In genomic region chr19:6125571-6125989, GRCh38 we compare ENCODE assay signal across 9 cellular contexts. TPM values are rescaled to one million over a fixed set of nuclear protein-coding genes. Genes with fewer than 3 reads are reported as not detected.
DNase-seq lines count a peak whose midpoint lies in the region; ATAC-seq, FAIRE-seq and TF ChIP-seq lines count a peak whose summit lies in the region.
"Had no signal": no experiment of that assay in that cellular context is flagged by ENCODE, and none has a peak within 500 bp of the region (broad histone marks: within the 10 kb centered on the region; RNA-seq: fewer than 3 reads in every experiment).

No MANE protein-coding gene starts in this region.

- no peaks in the 10 kb centered on the region for H3K4me1 Mint-ChIP-seq in activated T-helper 1 cell treated with anti-CD3 and anti-CD28 coated beads, Interleukin-12 subunit alpha, Interleukin-12 subunit beta, Interleukin-2, Interleukin-4 antibody, amounts not matched to agents 30 ng/mL and 10 ng/mL and 1 ng/mL, durations not matched to agents 14 hours and 24 hours and 36 hours (ENCODE audit: low read depth)

- H3K27me3 Mint-ChIP-seq in activated T-helper 1 cell treated with anti-CD3 and anti-CD28 coated beads, Interleukin-12 subunit alpha, Interleukin-12 subunit beta, Interleukin-2, Interleukin-4 antibody, amounts not matched to agents 30 ng/mL and 10 ng/mL and 1 ng/mL, durations not matched to agents 14 hours and 24 hours and 36 hours (ENCODE audit: insufficient read depth): no peaks in the 10 kb centered on the region

- no peak overlapping the region for H2AFZ ChIP-seq in MM.1S (ENCODE audit: low read length)

- no peaks in the 10 kb centered on the region for H3K9me2 ChIP-seq in MM.1S (replicated peaks; ENCODE audit: insufficient read depth, low read length)

- no peaks in the 10 kb centered on the region for H3K9me3 ChIP-seq in MM.1S (replicated peaks; ENCODE audit: insufficient read depth, low read length)

- no peak overlapping the region for H3K9ac ChIP-seq in MM.1S (ENCODE audit: low read length)

- no peak overlapping the region for H3K4me3 ChIP-seq in MM.1S (ENCODE audit: low read length)

- no peaks in the 10 kb centered on the region for H3K36me3 Mint-ChIP-seq in activated T-helper 1 cell treated with anti-CD3 and anti-CD28 coated beads, Interleukin-12 subunit alpha, Interleukin-12 subunit beta, Interleukin-2, Interleukin-4 antibody, amounts not matched to agents 30 ng/mL and 10 ng/mL and 1 ng/mL, durations not matched to agents 14 hours and 24 hours and 36 hours (ENCODE audit: low read depth)

- no peak overlapping the region for H3K27ac Mint-ChIP-seq in activated T-helper 1 cell treated with anti-CD3 and anti-CD28 coated beads, Interleukin-12 subunit alpha, Interleukin-12 subunit beta, Interleukin-2, Interleukin-4 antibody, amounts not matched to agents 30 ng/mL and 10 ng/mL and 1 ng/mL, durations not matched to agents 14 hours and 24 hours and 36 hours

- TF ChIP-seq CTCF in MM.1S (IDR thresholded peaks at IDR 0.05; ENCODE audit: low read length) (peak; percentile 95), RWPE1 (conservative IDR thresholded peaks at IDR 0.05; ENCODE audit: low read depth) (peak; percentile 93)

- H3K9me3 Mint-ChIP-seq in activated T-helper 1 cell treated with anti-CD3 and anti-CD28 coated beads, Interleukin-12 subunit alpha, Interleukin-12 subunit beta, Interleukin-2, Interleukin-4 antibody, amounts not matched to agents 30 ng/mL and 10 ng/mL and 1 ng/mL, durations not matched to agents 14 hours and 24 hours and 36 hours: no peaks in the 10 kb centered on the region

- no peak overlapping the region for H3K4me3 Mint-ChIP-seq in activated T-helper 1 cell treated with anti-CD3 and anti-CD28 coated beads, Interleukin-12 subunit alpha, Interleukin-12 subunit beta, Interleukin-2, Interleukin-4 antibody, amounts not matched to agents 30 ng/mL and 10 ng/mL and 1 ng/mL, durations not matched to agents 14 hours and 24 hours and 36 hours

- intact Hi-C loops in activated T-helper 1 cell treated with anti-CD3 and anti-CD28 coated beads, Interleukin-12 subunit alpha, Interleukin-12 subunit beta, Interleukin-2, Interleukin-4 antibody, amounts not matched to agents 30 ng/mL and 10 ng/mL and 1 ng/mL, durations not matched to agents 14 hours and 24 hours and 36 hours (cut with micrococcal nuclease): loop anchor here (1.0 to 5.0 kb wide), 4 partner anchors 15 to 138 kb away; partner anchors contain the start of gene RFX2

- CTCF ChIA-PET in RWPE1 (lab: Yijun Ruan, JAX): interaction anchor here (0.6 to 2.4 kb wide), 18 partner anchors 9 to 742 kb away, joined by 3 to 39 read pairs (median 4); no protein-coding TSS in a partner anchor

- H4K20me1 ChIP-seq in MM.1S (ENCODE audit: insufficient read depth, low read length): no peaks in the 10 kb centered on the region

- POLR2A ChIA-PET in RWPE1 (lab: Yijun Ruan, JAX; ENCODE audit: low non-redundant PET): interaction anchor here (0.6 kb wide), 4 partner anchors 38 to 282 kb away, joined by 3 to 5 read pairs (median 4); no protein-coding TSS in a partner anchor

- DNase-seq in Daoy (ENCODE audit: low read depth): peak; percentile 77
- DNase-seq in MM.1S: peak; percentile 81
- DNase-seq in RWPE1 (ENCODE audit: low spot score): peak; percentile 68
- DNase-seq in activated T-helper 1 cell treated with anti-CD3 and anti-CD28 coated beads, Interleukin-12 subunit alpha, Interleukin-12 subunit beta, Interleukin-2, Interleukin-4 antibody, amounts not matched to agents 30 ng/mL and 10 ng/mL and 1 ng/mL, durations not matched to agents 14 hours and 24 hours and 36 hours (ENCODE audit: low spot score): peak; percentile 48
- peak; percentile 24 to 42 for DNase-seq in frontal cortex (ENCODE audit: low spot score in 2 of 2)
- peak; percentile 38 for DNase-seq in pons (ENCODE audit: low spot score)

- no peaks in the 10 kb centered on the region for H3K79me2 ChIP-seq in MM.1S (ENCODE audit: low read length)

- H3F3A ChIP-seq in MM.1S (ENCODE audit: insufficient read depth, low read length): no peaks in the 10 kb centered on the region

- H3K27ac ChIP-seq in MM.1S (ENCODE audit: low read length): no peak overlapping the region
- no peak overlapping the region for H3K27ac ChIP-seq in RWPE1

- no peaks in the 10 kb centered on the region for H3K4me1 ChIP-seq in MM.1S (ENCODE audit: low read length)

- H3K27me3 ChIP-seq in MM.1S (replicated peaks; ENCODE audit: insufficient read depth, low read length): peaks cover 69% of the 10 kb centered on the region

- no peaks in the 10 kb centered on the region for H3K36me3 ChIP-seq in MM.1S (replicated peaks; ENCODE audit: insufficient read depth, low read length)

- ATAC-seq in GM18502 (IDR thresholded peaks at IDR 0.05; ENCODE audit: poor library complexity, unreplicated experiment) (no peak), GM21737 (IDR thresholded peaks at IDR 0.05; ENCODE audit: unreplicated experiment) (no peak)

- FAIRE-seq in frontal cortex (lab: Jason Lieb, UNC): no peak

- no peak overlapping the region for H3K4me2 ChIP-seq in MM.1S (ENCODE audit: low read depth, low read length)

RNA-seq across cellular contexts. Expression of gene ACSBG2, which starts 9.9 kb away (rescaled TPM):
- not detected in 2 replicates for total RNA-seq in Daoy (2014; rRNA removed; shearing (Covaris generic))
- total RNA-seq in activated T-helper 1 cell treated with anti-CD3 and anti-CD28 coated beads, Interleukin-12 subunit alpha, Interleukin-12 subunit beta, Interleukin-2, Interleukin-4 antibody, amounts not matched to agents 30 ng/mL and 10 ng/mL and 1 ng/mL, durations not matched to agents 14 hours and 24 hours and 36 hours: not detected in 2 replicates
- not detected for total RNA-seq in frontal cortex
- total RNA-seq: activated CD8-positive, alpha-beta memory T cell treated with anti-CD3 and anti-CD28 coated beads for 36 hours had no signal

RNA-seq across cellular contexts. Expression of gene RFX2, which starts 15.3 kb away (rescaled TPM):
- total RNA-seq in Daoy (2014; rRNA removed; shearing (Covaris generic)): 3.6 and 11.1 TPM in 2 replicates
- 9.2 and 10.2 TPM in 2 replicates for total RNA-seq in activated T-helper 1 cell treated with anti-CD3 and anti-CD28 coated beads, Interleukin-12 subunit alpha, Interleukin-12 subunit beta, Interleukin-2, Interleukin-4 antibody, amounts not matched to agents 30 ng/mL and 10 ng/mL and 1 ng/mL, durations not matched to agents 14 hours and 24 hours and 36 hours
- 5.7 TPM for total RNA-seq in frontal cortex
